Comparison of ENCODE assay signal across 1 cellular context in genomic region chr14:100213956-100214767, GRCh38.
TF ChIP-seq lines count a peak whose summit lies in the region.

No MANE protein-coding gene starts in this region.

TF ChIP-seq in HepG2, 621 proteins besides CTCF, POLR2A, EP300 and RAD21 (continued from another document and continues in another):
- TF ChIP-seq ZNF317 (CRISPR knock-in tag; IDR thresholded peaks at IDR 0.05): peak; percentile 24; the same call in 1 of the 2 replicates
- TF ChIP-seq PBX2 (CRISPR knock-in tag; IDR thresholded peaks at IDR 0.05): no peak
- peak; percentile 9; the same call in 1 of the 2 replicates for TF ChIP-seq MAX (IDR thresholded peaks at IDR 0.05)
- TF ChIP-seq PRDM4 (CRISPR knock-in tag; IDR thresholded peaks at IDR 0.05; ENCODE audit: borderline replicate concordance): 0 out of 2 replicates have a peak, but pooled peaks have one; percentile 48
- no peak for TF ChIP-seq RNF219 (CRISPR knock-in tag; IDR thresholded peaks at IDR 0.05)
- TF ChIP-seq CAMTA2 (CRISPR knock-in tag; IDR thresholded peaks at IDR 0.05; ENCODE audit: borderline replicate concordance): no peak; the same call in 1 of the 2 replicates
- TF ChIP-seq U2AF1 (optimal IDR thresholded peaks at IDR 0.05; ENCODE audit: low read depth, low read length): no peak
- no peak; the same call in 1 of the 2 replicates for TF ChIP-seq ZNF558 (CRISPR knock-in tag; IDR thresholded peaks at IDR 0.05; ENCODE audit: borderline replicate concordance)
- TF ChIP-seq SETDB1 (CRISPR knock-in tag; IDR thresholded peaks at IDR 0.05; ENCODE audit: borderline replicate concordance): no peak
- TF ChIP-seq LRRFIP1 (CRISPR knock-in tag; conservative IDR thresholded peaks at IDR 0.05): no peak
- TF ChIP-seq FLYWCH1 (CRISPR knock-in tag; IDR thresholded peaks at IDR 0.05): no peak
- no peak for TF ChIP-seq THYN1 (CRISPR knock-in tag; IDR thresholded peaks at IDR 0.05; ENCODE audit: borderline replicate concordance, low read depth)
- TF ChIP-seq GMEB2 (CRISPR knock-in tag; IDR thresholded peaks at IDR 0.05; ENCODE audit: low read depth): peak; percentile 38; the same call in 1 of the 2 replicates
- TF ChIP-seq MBD4 (IDR thresholded peaks at IDR 0.05; ENCODE audit: borderline replicate concordance, low read length): no peak
- TF ChIP-seq JDP2 (CRISPR knock-in tag; IDR thresholded peaks at IDR 0.05; ENCODE audit: borderline replicate concordance): peak; percentile 33; the same call in 1 of the 2 replicates
- peak; percentile 61; the same call in 1 of the 2 replicates for TF ChIP-seq TBX2 (CRISPR knock-in tag; IDR thresholded peaks at IDR 0.05; ENCODE audit: borderline replicate concordance)
- peak; percentile 22; the same call in 1 of the 2 replicates for TF ChIP-seq ZNF605 (CRISPR knock-in tag; IDR thresholded peaks at IDR 0.05)
- TF ChIP-seq ZNF512B (CRISPR knock-in tag; IDR thresholded peaks at IDR 0.05; ENCODE audit: borderline replicate concordance): peak; percentile 23; the same call in 1 of the 2 replicates
- TF ChIP-seq ZNF850 (CRISPR knock-in tag; conservative IDR thresholded peaks at IDR 0.05): peak; percentile 23; the same call in 1 of the 2 replicates
- no peak for TF ChIP-seq ZNF281 (CRISPR knock-in tag; IDR thresholded peaks at IDR 0.05; ENCODE audit: borderline replicate concordance)
- peak; percentile 37; the same call in 1 of the 2 replicates for TF ChIP-seq CHD2 (IDR thresholded peaks at IDR 0.05; ENCODE audit: low read depth, low read length)
- TF ChIP-seq ZNF180 (CRISPR knock-in tag; IDR thresholded peaks at IDR 0.05; ENCODE audit: borderline replicate concordance, low read depth): no peak
- no peak for TF ChIP-seq FOXA1 (IDR thresholded peaks at IDR 0.05)
- TF ChIP-seq FOXA1 (CRISPR knock-in tag; IDR thresholded peaks at IDR 0.05): no peak
- TF ChIP-seq MZF1 (CRISPR knock-in tag; IDR thresholded peaks at IDR 0.05; ENCODE audit: borderline replicate concordance): no peak
- TF ChIP-seq PPARG (CRISPR knock-in tag; conservative IDR thresholded peaks at IDR 0.05): 0 out of 2 replicates have a peak, but pooled peaks have one; percentile 25
- peak; percentile 7; the same call in 1 of the 2 replicates for TF ChIP-seq THRA (CRISPR knock-in tag; IDR thresholded peaks at IDR 0.05; ENCODE audit: borderline replicate concordance)
- peak; percentile 77; the same call in 1 of the 2 replicates for TF ChIP-seq ZNF710 (CRISPR knock-in tag; IDR thresholded peaks at IDR 0.05; ENCODE audit: borderline replicate concordance)
- 0 out of 2 replicates have a peak, but pooled peaks have one; percentile 8 for TF ChIP-seq NFYC (CRISPR knock-in tag; IDR thresholded peaks at IDR 0.05)
- peak; percentile 70; the same call in 1 of the 2 replicates for TF ChIP-seq ERF (CRISPR knock-in tag; IDR thresholded peaks at IDR 0.05)
- peak; percentile 72 for TF ChIP-seq SPEN (CRISPR knock-in tag; IDR thresholded peaks at IDR 0.05; ENCODE audit: low read depth)
- no peak for TF ChIP-seq SIN3B (IDR thresholded peaks at IDR 0.05; ENCODE audit: low read length)
- no peak; the same call in 1 of the 2 replicates for TF ChIP-seq SP140L (CRISPR knock-in tag; IDR thresholded peaks at IDR 0.05; ENCODE audit: borderline replicate concordance)
- TF ChIP-seq ZNF205 (CRISPR knock-in tag; IDR thresholded peaks at IDR 0.05): peak; percentile 58
- no peak for TF ChIP-seq MLX (CRISPR knock-in tag; IDR thresholded peaks at IDR 0.05)
- TF ChIP-seq ZSCAN25 (CRISPR knock-in tag; IDR thresholded peaks at IDR 0.05): no peak; the same call in 1 of the 2 replicates
- TF ChIP-seq THAP11 (CRISPR knock-in tag; IDR thresholded peaks at IDR 0.05): peak; percentile 70
